ENCODE assay signal across 10 cellular contexts in the genomic region with DNA sequence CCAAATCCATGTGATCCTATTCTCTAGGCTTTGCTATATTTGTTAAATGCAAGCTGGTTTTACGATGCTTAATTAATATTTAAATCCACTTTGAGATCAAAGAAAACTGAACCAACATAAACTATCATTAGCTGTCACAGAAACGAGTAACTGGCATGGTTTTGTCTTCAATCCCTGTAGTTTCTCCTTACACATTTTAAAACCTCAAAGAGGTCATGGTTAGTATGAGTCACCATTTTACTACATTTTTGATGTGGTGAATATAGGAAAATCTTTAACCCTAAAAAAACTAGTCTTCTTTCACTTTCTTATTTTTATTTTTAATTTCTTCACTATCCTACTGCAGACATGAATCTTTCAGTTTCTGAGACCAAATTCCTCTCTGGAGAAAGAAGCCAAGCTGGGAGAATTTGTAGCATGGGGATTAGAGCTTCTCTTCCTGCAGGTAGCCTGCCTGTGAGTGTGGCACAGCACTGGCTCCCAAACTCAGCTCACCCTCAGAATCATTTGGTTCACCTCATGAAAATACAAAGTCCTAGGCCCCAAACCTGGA. TPM values are rescaled to one million over a fixed set of nuclear protein-coding genes. Genes with fewer than 3 reads are reported as not detected.
A peak's percentile ranks its signal among the peaks of the same experiment; 100 is the strongest.
DNase-seq lines count a peak whose midpoint lies in the region; ATAC-seq and TF ChIP-seq lines count a peak whose summit lies in the region.
"Had no signal": no experiment of that assay in that cellular context is flagged by ENCODE, and none has a peak within 500 bp of the region (broad histone marks: within the 10 kb centered on the region; RNA-seq: fewer than 3 reads in every experiment).

No MANE protein-coding gene starts in this region.

- TF ChIP-seq CTCF in CD14-positive monocyte (IDR thresholded peaks at IDR 0.05) (no peak), fibroblast of pulmonary artery (IDR thresholded peaks at IDR 0.05; ENCODE audit: low read length, missing control alignments) (no peak), left ventricle myocardium inferior (IDR thresholded peaks at IDR 0.05; ENCODE audit: borderline replicate concordance) (no peak), upper lobe of right lung (IDR thresholded peaks at IDR 0.05) (no peak)

- H3K27ac ChIP-seq in left ventricle myocardium inferior (replicated peaks) (no peak overlapping the region), upper lobe of right lung (no peak overlapping the region)

- H3K27ac Mint-ChIP-seq in CD14-positive monocyte, result peak overlapping the region in 6 of 7 donors; percentile 46 to 96 (median 91)
- H3K27ac Mint-ChIP-seq: naive thymus-derived CD8-positive, alpha-beta T cell had no signal

- peak overlapping the region in 1 of 2 donors; percentile 35 for H3K4me3 Mint-ChIP-seq in CD14-positive monocyte
- H3K4me3 Mint-ChIP-seq: naive thymus-derived CD8-positive, alpha-beta T cell had no signal

- ATAC-seq in GM21529 (IDR thresholded peaks at IDR 0.05; ENCODE audit: unreplicated experiment) (peak; percentile 64), GM19328 (IDR thresholded peaks at IDR 0.05; ENCODE audit: unreplicated experiment) (no peak), upper lobe of right lung (no peak)

- DNase-seq in CD14-positive monocyte (ENCODE audit: low spot score) (no peak), RPMI7951 (ENCODE audit: low read depth) (peak; percentile 76), fibroblast of pulmonary artery (ENCODE audit: low read depth) (peak; percentile 55), left ventricle myocardium inferior (no peak), upper lobe of right lung (no peak), DMS 273 (lab: John Stamatoyannopoulos, UW; ENCODE audit: unreplicated experiment) (no peak)
- DNase-seq: anterior cingulate cortex had no signal

- peaks cover 0 to 11% (median 0%) of the 10 kb centered on the region in 7 donors for H3K9me3 Mint-ChIP-seq in CD14-positive monocyte
- H3K9me3 Mint-ChIP-seq: naive thymus-derived CD8-positive, alpha-beta T cell had no signal

- H3K36me3 ChIP-seq in left ventricle myocardium inferior, result no peaks in the 10 kb centered on the region
- no peaks in the 10 kb centered on the region for H3K36me3 ChIP-seq in upper lobe of right lung

- H3K4me3 ChIP-seq in fibroblast of pulmonary artery (replicated peaks; ENCODE audit: low read depth, low read length) (no peak overlapping the region), left ventricle myocardium inferior (no peak overlapping the region), upper lobe of right lung (no peak overlapping the region)

- H3K27me3 ChIP-seq in left ventricle myocardium inferior (ENCODE audit: low read depth) (peaks cover 9% of the 10 kb centered on the region), upper lobe of right lung (no peaks in the 10 kb centered on the region)

- H3K27me3 Mint-ChIP-seq in CD14-positive monocyte (ENCODE audit: low read depth in 3 of 3), result peaks cover 14 to 24% (median 21%) of the 10 kb centered on the region in 3 donors
- H3K27me3 Mint-ChIP-seq: naive thymus-derived CD8-positive, alpha-beta T cell had no signal

- no peaks in the 10 kb centered on the region for H3K4me1 ChIP-seq in left ventricle myocardium inferior
- no peaks in the 10 kb centered on the region for H3K4me1 ChIP-seq in upper lobe of right lung

- intact Hi-C loops in CD14-positive monocyte (cut with micrococcal nuclease) (loop anchor here (5.0 to 10.0 kb wide), 2 partner anchors 37 to 99 kb away; no protein-coding TSS in a partner anchor), left ventricle myocardium inferior (cut with micrococcal nuclease) (no loop called here), upper lobe of right lung (cut with DNase I) (no loop called here)

- H3K9me3 ChIP-seq in left ventricle myocardium inferior (replicated peaks) (no peaks in the 10 kb centered on the region), upper lobe of right lung (no peaks in the 10 kb centered on the region)

- H3K36me3 Mint-ChIP-seq in CD14-positive monocyte, result peaks cover 0 to 2% of the 10 kb centered on the region in 2 donors
- H3K36me3 Mint-ChIP-seq: naive thymus-derived CD8-positive, alpha-beta T cell had no signal

- H3K4me1 Mint-ChIP-seq in CD14-positive monocyte, result peaks cover 39% of the 10 kb centered on the region

RNA-seq across cellular contexts. Expression of a gene that starts 8.7 kb away (rescaled TPM):
- polyA plus RNA-seq in CD14-positive monocyte, result not detected
- not detected in 2 replicates for total RNA-seq in RPMI7951 (2014; rRNA removed; shearing (Covaris generic))
- not detected for total RNA-seq in left ventricle myocardium inferior
- not detected for total RNA-seq in upper lobe of right lung
- total RNA-seq: naive thymus-derived CD8-positive, alpha-beta T cell had no signal
- polyA plus RNA-seq: naive thymus-derived CD8-positive, alpha-beta T cell had no signal

RNA-seq across cellular contexts. Expression of a gene that starts 34.0 kb away (rescaled TPM):
- polyA plus RNA-seq in CD14-positive monocyte, result 10 to 100 TPM; 10.1 to 12.9 TPM
- not detected in 2 replicates for total RNA-seq in RPMI7951 (2014; rRNA removed; shearing (Covaris generic))
- not detected for total RNA-seq in left ventricle myocardium inferior
- total RNA-seq in upper lobe of right lung, result 1.0 TPM
- total RNA-seq: naive thymus-derived CD8-positive, alpha-beta T cell had no signal
- polyA plus RNA-seq: naive thymus-derived CD8-positive, alpha-beta T cell had no signal

RNA-seq across cellular contexts. Expression of a gene that starts 57.8 kb away (rescaled TPM):
- 1 to 10 TPM; 2.7 to 3.5 TPM for polyA plus RNA-seq in CD14-positive monocyte
- total RNA-seq in RPMI7951 (2014; rRNA removed; shearing (Covaris generic)), result not detected in 2 replicates
- total RNA-seq in left ventricle myocardium inferior, result not detected
- 2.3 TPM for total RNA-seq in upper lobe of right lung

Comparison
In these comparisons a context has a peak if more than half of its experiments do, and no peak if none do; other contexts are left out.
1. DNase-seq: peak in RPMI7951 (single experiment) and fibroblast of pulmonary artery (single experiment); none in CD14-positive monocyte (single experiment), left ventricle myocardium inferior (single experiment), upper lobe of right lung (single experiment) and DMS 273 (single experiment).
2. intact Hi-C loops: an anchor here in CD14-positive monocyte (5.0 to 10.0 kb wide); none called in left ventricle myocardium inferior and upper lobe of right lung.